ENCODE assay signal across 8 cellular contexts in the genomic region with DNA sequence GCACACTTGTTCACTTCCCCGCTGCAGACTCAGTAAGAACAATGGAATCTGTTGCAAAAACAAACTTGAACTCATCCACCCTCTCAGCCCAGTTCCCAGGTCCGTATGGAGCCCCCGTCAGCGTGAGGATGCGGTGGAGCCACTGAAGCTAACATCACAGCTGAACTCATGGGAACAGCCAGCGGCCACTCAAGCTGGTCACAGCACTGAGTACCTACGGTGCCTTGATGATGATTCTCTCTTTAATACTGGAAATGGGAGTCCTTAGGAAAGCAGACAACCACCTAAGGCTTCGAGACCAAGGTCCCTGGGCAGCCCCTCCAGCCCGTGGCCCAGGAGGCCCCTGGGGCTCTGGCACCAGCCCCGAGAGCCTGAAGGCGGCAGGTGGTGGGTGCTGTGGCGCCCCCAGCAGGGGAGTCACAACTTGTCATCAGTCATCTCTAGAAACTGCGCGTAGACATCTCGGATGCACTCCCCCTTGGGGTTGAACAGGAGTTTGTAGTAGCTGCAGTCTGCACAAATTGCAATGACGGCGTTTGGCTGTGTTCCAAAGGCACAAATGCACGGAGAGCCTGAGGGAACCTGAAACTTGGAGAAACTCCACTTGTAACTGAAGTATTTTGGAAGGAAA. TPM values are rescaled to one million over a fixed set of nuclear protein-coding genes. Genes with fewer than 3 reads are reported as not detected.
DNase-seq lines count a peak whose midpoint lies in the region; ATAC-seq and TF ChIP-seq lines count a peak whose summit lies in the region.

No MANE protein-coding gene starts in this region.

- H3K27ac ChIP-seq in Peyer's patch (no peak overlapping the region), thyroid gland (peak overlapping the region in 1 of 3 donors; percentile 10)

- peaks cover 0 to 3% (median 0%) of the 10 kb centered on the region in 5 experiments for H3K9me3 Mint-ChIP-seq in brain

- peak overlapping the region in 2 of 5 experiments; percentile 9 to 86 for H3K27ac Mint-ChIP-seq in brain

- H3K27me3 Mint-ChIP-seq in brain = no peaks in the 10 kb centered on the region

- H3K4me3 ChIP-seq in Peyer's patch (no peak overlapping the region), thyroid gland (replicated peaks in 1 of 3) (no peak overlapping the region)

- peak in 2 of 3 donors; percentile 14 to 25 for DNase-seq in stimulated activated CD4-positive, alpha-beta T cell treated with anti-CD3 and anti-CD28 coated beads, Interleukin-12 subunit alpha, Interleukin-12 subunit beta, amount 100 ng/mL, for 48 hours (ENCODE audit: low read depth in 2 of 3, low spot score in 1 of 3)
- DNase-seq in stimulated activated CD4-positive, alpha-beta T cell treated with anti-CD3 and anti-CD28 coated beads, Interleukin-12 subunit alpha, Interleukin-12 subunit beta, amount 100 ng/mL, for 4 hours = no peak
- DNase-seq in Peyer's patch (peak in 2 of 3 donors; percentile 22 to 66), kidney tubule cell (ENCODE audit: low spot score) (peak; percentile 20), thyroid gland (peak; percentile 84 to 91), D341Med (ENCODE audit: low spot score) (no peak)

- H3K4me1 Mint-ChIP-seq in brain = peaks cover 41% of the 10 kb centered on the region

- H3K4me1 ChIP-seq in Peyer's patch (peaks cover 0 to 9% (median 0%) of the 10 kb centered on the region in 4 donors), thyroid gland (peaks cover 11 to 12% of the 10 kb centered on the region in 2 donors)

- no peak for TF ChIP-seq POLR2A in Peyer's patch (IDR thresholded peaks at IDR 0.05)
- TF ChIP-seq POLR2A in thyroid gland (IDR thresholded peaks at IDR 0.05) = no peak

- H3K27me3 ChIP-seq in Peyer's patch (no peaks in the 10 kb centered on the region), thyroid gland (no peaks in the 10 kb centered on the region)

- H3K9me3 ChIP-seq in Peyer's patch (no peaks in the 10 kb centered on the region), thyroid gland (no peaks in the 10 kb centered on the region)

- ATAC-seq in GM19463 (IDR thresholded peaks at IDR 0.05; ENCODE audit: unreplicated experiment) = no peak

- H3K36me3 ChIP-seq in Peyer's patch (no peaks in the 10 kb centered on the region), thyroid gland (no peaks in the 10 kb centered on the region)

- WGBS in thyroid gland, 2 donors = 21 to 25% methylated on average over 10 to 15 of the region's 18 CpGs

- no peaks in the 10 kb centered on the region for H3K36me3 Mint-ChIP-seq in brain

- TF ChIP-seq CTCF in Peyer's patch (IDR thresholded peaks at IDR 0.05) (peak in 3 of 6 experiments; percentile 7 to 18 (median 16)), brain (conservative IDR thresholded peaks at IDR 0.05) (peak; percentile 36 to 73), thyroid gland (IDR thresholded peaks at IDR 0.05) (peak in 4 of 6 experiments; percentile 20 to 40 (median 34))

- intact Hi-C loops in thyroid gland (cut with DNase I) = no loop called here

- H3K4me3 Mint-ChIP-seq in brain = peak overlapping the region in 1 of 5 experiments; percentile 18

RNA-seq across cellular contexts. Expression of a gene that starts 31.0 kb away (rescaled TPM):
- total RNA-seq in Peyer's patch (10 to 100 TPM; 31.4 to 54.9 (median 47.7) TPM), thyroid gland (10 to 100 TPM; 45.1 to 59.1 (median 51.4) TPM)
- 29.4 TPM for polyA plus RNA-seq in brain (ENCODE audit: insufficient read depth, low read depth, low replicate concordance)

Comparison
In these comparisons a context has a peak if more than half of its experiments do, and no peak if none do; other contexts are left out.
1. DNase-seq: peak in stimulated activated CD4-positive, alpha-beta T cell treated with anti-CD3 and anti-CD28 coated beads, Interleukin-12 subunit alpha, Interleukin-12 subunit beta, amount 100 ng/mL, for 48 hours (2 of 3), Peyer's patch (2 of 3), kidney tubule cell (single experiment) and thyroid gland (2 of 2); none in stimulated activated CD4-positive, alpha-beta T cell treated with anti-CD3 and anti-CD28 coated beads, Interleukin-12 subunit alpha, Interleukin-12 subunit beta, amount 100 ng/mL, for 4 hours (single experiment) and D341Med (single experiment).